8 cellular contexts compared by ENCODE assay signal in the genomic region with DNA sequence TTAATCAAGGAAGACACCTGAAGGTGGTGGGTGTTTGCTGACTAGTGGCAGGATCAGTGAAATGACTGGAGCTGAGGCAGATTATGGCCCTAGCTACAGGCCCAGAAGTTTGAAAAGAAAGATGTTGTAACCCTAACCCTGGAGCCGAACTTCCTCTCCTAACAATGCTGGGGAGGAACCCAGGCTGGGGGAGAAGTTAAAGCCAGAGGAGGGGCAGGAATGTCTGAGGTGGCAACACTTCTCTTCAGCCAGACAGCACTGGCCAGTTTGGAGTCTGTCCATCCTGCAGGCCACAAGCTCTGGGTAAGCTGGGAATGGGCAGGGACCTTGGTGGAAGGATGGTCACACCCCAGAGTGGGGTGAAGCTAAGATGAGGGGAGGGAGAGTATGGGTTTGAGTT. TPM values are rescaled to one million over a fixed set of nuclear protein-coding genes. Genes with fewer than 3 reads are reported as not detected.
DNase-seq lines count a peak whose midpoint lies in the region; FAIRE-seq and TF ChIP-seq lines count a peak whose summit lies in the region.

A gene (plus strand): TSS at position 265 of the 400 bp plus-strand sequence. CDS start 1,023 bp downstream, outside the sequence.

- CTCF ChIA-PET in activated naive CD4-positive, alpha-beta T cell treated with anti-CD3 and anti-CD28 coated beads for 36 hours (lab: Charles Lee), result interaction anchor here (0.5 to 19.5 kb wide), 6 partner anchors 10 to 744 kb away, joined by 3 to 618 read pairs (median 46); a partner anchor contains a TSS

- H3K36me3 Mint-ChIP-seq in activated naive CD4-positive, alpha-beta T cell treated with anti-CD3 and anti-CD28 coated beads for 36 hours (ENCODE audit: low read depth), result peaks cover 13% of the 10 kb centered on the region

- H3K4me1 ChIP-seq in kidney (ENCODE audit: control insufficient read depth in 1 of 2, insufficient read depth in 1 of 2, low read depth in 1 of 2, low read length in 2 of 2) (peaks cover 0 to 8% of the 10 kb centered on the region in 2 donors), tibial nerve (peaks cover 0 to 24% (median 9%) of the 10 kb centered on the region in 4 donors), BE2C (peaks cover 13% of the 10 kb centered on the region)

- H3K36me3 ChIP-seq in kidney (ENCODE audit: control insufficient read depth in 1 of 2, insufficient read depth in 2 of 2, low read length in 2 of 2), result no peaks in the 10 kb centered on the region
- H3K36me3 ChIP-seq in tibial nerve, result no peaks in the 10 kb centered on the region
- no peaks in the 10 kb centered on the region for H3K36me3 ChIP-seq in BE2C

- H3K9me3 ChIP-seq in kidney (ENCODE audit: control insufficient read depth in 1 of 2, low read length in 2 of 2), result no peaks in the 10 kb centered on the region
- no peaks in the 10 kb centered on the region for H3K9me3 ChIP-seq in tibial nerve
- H3K9me3 ChIP-seq in BE2C, result no peaks in the 10 kb centered on the region

- no peak for FAIRE-seq in kidney (lab: Jason Lieb, UNC)

- no peak within 1 kb of the TSS for H3K9ac ChIP-seq in kidney (ENCODE audit: low read length in 2 of 2)

- H3K4me1 Mint-ChIP-seq in activated naive CD4-positive, alpha-beta T cell treated with anti-CD3 and anti-CD28 coated beads for 36 hours (ENCODE audit: low read depth), result peaks cover 57% of the 10 kb centered on the region

- no peak for TF ChIP-seq POLR2A in tibial nerve (IDR thresholded peaks at IDR 0.05)

- peak within 1 kb of the TSS; percentile 81 for H3K4me3 Mint-ChIP-seq in activated naive CD4-positive, alpha-beta T cell treated with anti-CD3 and anti-CD28 coated beads for 36 hours

- H3K27ac ChIP-seq in kidney (ENCODE audit: low read depth in 2 of 2, low read length in 2 of 2) (no peak within 1 kb of the TSS), tibial nerve (peak within 1 kb of the TSS in 1 of 4 donors; percentile 21)

- TF ChIP-seq CTCF in kidney (IDR thresholded peaks at IDR 0.05; ENCODE audit: borderline replicate concordance, extremely low read depth, insufficient read depth) (no peak), tibial nerve (IDR thresholded peaks at IDR 0.05) (no peak), BE2C (IDR thresholded peaks at IDR 0.05; ENCODE audit: low read depth, low read length) (no peak)

- no peaks in the 10 kb centered on the region for H3K27me3 Mint-ChIP-seq in activated naive CD4-positive, alpha-beta T cell treated with anti-CD3 and anti-CD28 coated beads for 36 hours (ENCODE audit: low read depth)

- peak; percentile 32 for DNase-seq in activated naive CD4-positive, alpha-beta T cell treated with anti-CD3 and anti-CD28 coated beads for 36 hours
- DNase-seq in activated naive CD4-positive, alpha-beta T cell treated with Interleukin-2 at 50 U/mL for 16 hours, result no peak
- DNase-seq in UCSD-AML1 (lab: John Stamatoyannopoulos, UW; ENCODE audit: unreplicated experiment), result peak; percentile 81
- DNase-seq in kidney, result no peak
- peak in 1 of 2 donors; percentile 10 for DNase-seq in tibial nerve (ENCODE audit: low spot score in 2 of 2)
- no peak for DNase-seq in BE2C
- DNase-seq in iPS-NIHi11 (ENCODE audit: low spot score), result no peak
- no peak for DNase-seq in stimulated activated CD4-positive, alpha-beta T cell treated with anti-CD3 and anti-CD28 coated beads, Interleukin-1b, Interleukin-23, amount 100 ng/mL, for 48 hours

- H3K4me3 ChIP-seq in kidney (ENCODE audit: low read length in 2 of 2), result no peak within 1 kb of the TSS
- peak within 1 kb of the TSS in 1 of 4 donors; percentile 17 for H3K4me3 ChIP-seq in tibial nerve
- H3K4me3 ChIP-seq in BE2C (ENCODE audit: low read depth, low read length), result no peak within 1 kb of the TSS

- 57 to 61% methylated on average over 1 of the region's 1 CpG for WGBS in tibial nerve, 2 donors

- no peaks in the 10 kb centered on the region for H3K9me3 Mint-ChIP-seq in activated naive CD4-positive, alpha-beta T cell treated with anti-CD3 and anti-CD28 coated beads for 36 hours

- TF ChIP-seq EP300 in tibial nerve (IDR thresholded peaks at IDR 0.05), result no peak

- intact Hi-C loops in activated naive CD4-positive, alpha-beta T cell treated with anti-CD3 and anti-CD28 coated beads for 36 hours (cut with micrococcal nuclease), result loop anchor here (5.0 kb wide), 1 partner anchor 384 kb away; no protein-coding TSS in a partner anchor
- intact Hi-C loops in kidney (cut with DNase I), result no loop called here

- H3K27ac Mint-ChIP-seq in activated naive CD4-positive, alpha-beta T cell treated with anti-CD3 and anti-CD28 coated beads for 36 hours, result peak within 1 kb of the TSS; percentile 91

- H3K27me3 ChIP-seq in tibial nerve (peaks cover 0 to 11% of the 10 kb centered on the region in 2 donors), BE2C (no peaks in the 10 kb centered on the region)

RNA-seq across cellular contexts. Expression of the gene that starts here (rescaled TPM):
- total RNA-seq in activated naive CD4-positive, alpha-beta T cell treated with anti-CD3 and anti-CD28 coated beads for 36 hours, result 10 to 100 TPM; 11.5 to 12.5 TPM
- 31.5 TPM for total RNA-seq in kidney
- 14.8 TPM for polyA plus RNA-seq in kidney (ENCODE audit: insufficient read depth, low read depth, low replicate concordance)
- 10 to 100 TPM; 15.7 to 86.5 (median 20.8) TPM for total RNA-seq in tibial nerve
- polyA plus RNA-seq in BE2C (2012; ENCODE audit: insufficient read depth, insufficient read length, low read depth), result 1.8 TPM

Comparison
In these comparisons a context has a peak if more than half of its experiments do, and no peak if none do; other contexts are left out.
1. DNase-seq: peak in activated naive CD4-positive, alpha-beta T cell treated with anti-CD3 and anti-CD28 coated beads for 36 hours (single experiment) and UCSD-AML1 (single experiment); none in activated naive CD4-positive, alpha-beta T cell treated with Interleukin-2 at 50 U/mL for 16 hours (single experiment), kidney (single experiment), BE2C (single experiment), iPS-NIHi11 (single experiment) and stimulated activated CD4-positive, alpha-beta T cell treated with anti-CD3 and anti-CD28 coated beads, Interleukin-1b, Interleukin-23, amount 100 ng/mL, for 48 hours (single experiment).